9 cellular contexts compared by ENCODE assay signal in genomic region chr11:65380460-65381126, GRCh38. TPM values are rescaled to one million over a fixed set of nuclear protein-coding genes. Genes with fewer than 3 reads are reported as not detected.
DNase-seq lines count a peak whose midpoint lies in the region; ATAC-seq, FAIRE-seq and TF ChIP-seq lines count a peak whose summit lies in the region.
"Had no signal": no experiment of that assay in that cellular context is flagged by ENCODE, and none has a peak within 500 bp of the region (broad histone marks: within the 10 kb centered on the region; RNA-seq: fewer than 3 reads in every experiment).

No MANE protein-coding gene starts in this region.

- no peak for TF ChIP-seq CTCF in CD14-positive monocyte (IDR thresholded peaks at IDR 0.05)
- peak; percentile 33 for TF ChIP-seq CTCF in mucosa of descending colon (IDR thresholded peaks at IDR 0.05)

- H3K27ac Mint-ChIP-seq in CD14-positive monocyte: peak overlapping the region in 4 of 7 donors; percentile 99 to 100 (median 100)
- H3K27ac Mint-ChIP-seq in activated naive CD4-positive, alpha-beta T cell treated with anti-CD3 and anti-CD28 coated beads, Interleukin-2, amount 50 U/mL, for 72 hours: peak overlapping the region; percentile 99

- ATAC-seq in activated naive CD4-positive, alpha-beta T cell treated with anti-CD3 and anti-CD28 coated beads, Interleukin-2, amount 50 U/mL, for 72 hours: no peak
- ATAC-seq in mucosa of descending colon: peak; percentile 31

- peaks cover 47% of the 10 kb centered on the region for H3K4me1 Mint-ChIP-seq in CD14-positive monocyte

- H3K4me3 Mint-ChIP-seq in CD14-positive monocyte: peak overlapping the region in 1 of 2 donors; percentile 27

- H3K27me3 Mint-ChIP-seq in CD14-positive monocyte (ENCODE audit: low read depth in 3 of 3): peaks cover 0 to 2% (median 1%) of the 10 kb centered on the region in 3 donors

- intact Hi-C loops in CD14-positive monocyte (cut with micrococcal nuclease) (loop anchor here in 1 of 2 donors (5.0 kb wide), 2 partner anchors 37 to 127 kb away; no protein-coding TSS in a partner anchor), mucosa of descending colon (cut with DNase I, micrococcal nuclease) (no loop called here)

- peaks cover 3 to 5% of the 10 kb centered on the region in 2 donors for H3K36me3 Mint-ChIP-seq in CD14-positive monocyte
- no peaks in the 10 kb centered on the region for H3K36me3 Mint-ChIP-seq in activated naive CD4-positive, alpha-beta T cell treated with anti-CD3 and anti-CD28 coated beads, Interleukin-2, amount 50 U/mL, for 72 hours

- peak; percentile 84 for FAIRE-seq in GM12892 (lab: Jason Lieb, UNC)

- H3K9me3 ChIP-seq in mucosa of descending colon: no peaks in the 10 kb centered on the region

- no peak overlapping the region for H3K4me3 ChIP-seq in mucosa of descending colon

- peaks cover 0 to 3% (median 0%) of the 10 kb centered on the region in 7 donors for H3K9me3 Mint-ChIP-seq in CD14-positive monocyte
- no peaks in the 10 kb centered on the region for H3K9me3 Mint-ChIP-seq in activated naive CD4-positive, alpha-beta T cell treated with anti-CD3 and anti-CD28 coated beads, Interleukin-2, amount 50 U/mL, for 72 hours

- no peaks in the 10 kb centered on the region for H3K36me3 ChIP-seq in mucosa of descending colon (ENCODE audit: low read depth)

- peaks cover 41% of the 10 kb centered on the region for H3K4me1 ChIP-seq in mucosa of descending colon (ENCODE audit: low read depth)

- DNase-seq in CD14-positive monocyte (ENCODE audit: low spot score): no peak
- no peak for DNase-seq in GM12892 (ENCODE audit: insufficient read length)
- no peak for DNase-seq in activated naive CD4-positive, alpha-beta T cell treated with anti-CD3 and anti-CD28 coated beads, Interleukin-2, amount 50 U/mL, for 72 hours (ENCODE audit: low spot score in 2 of 2)
- peak in 2 of 3 donors; percentile 61 to 70 for DNase-seq in mucosa of descending colon
- DNase-seq in activated CD4-positive, CD25-positive, alpha-beta regulatory T cell treated with anti-CD3 and anti-CD28 coated beads, Interleukin-2, amount 50 U/mL, for 72 hours: no peak
- no peak for DNase-seq in NOMO-1 treated with dmso at 0.1 percent for 144 hours (lab: John Stamatoyannopoulos, UW; ENCODE audit: unreplicated experiment)
- no peak for DNase-seq in COLO829 (ENCODE audit: low spot score)
- DNase-seq in NCI-H2227 treated with DMSO at 0.1 percent for 48 hours (lab: John Stamatoyannopoulos, UW): no peak
- DNase-seq: activated CD4-positive, alpha-beta T cell treated with anti-CD3 and anti-CD28 coated beads, Interleukin-2, amount 50 U/mL, for 1 hour had no signal

- TF ChIP-seq POLR2A in GM12892 (IDR thresholded peaks at IDR 0.05; ENCODE audit: low read depth, low read length): no peak

RNA-seq across cellular contexts. Expression of gene SLC25A45, which starts 1.9 kb away (rescaled TPM):
- polyA plus RNA-seq in CD14-positive monocyte: 1 to 10 TPM; 3.7 to 4.1 TPM
- polyA plus RNA-seq in GM12892 (2012; ENCODE audit: missing spikeins): 17.9 TPM
- total RNA-seq in activated naive CD4-positive, alpha-beta T cell treated with anti-CD3 and anti-CD28 coated beads, Interleukin-2, amount 50 U/mL, for 72 hours: 10 to 100 TPM in 1 of 2 donors, 1 to 10 TPM in 1; 9.7 to 18.5 TPM
- 10 to 100 TPM in 2 of 3 donors, 1 to 10 TPM in 1; 8.0 to 10.5 (median 10.1) TPM for total RNA-seq in mucosa of descending colon

RNA-seq across cellular contexts. Expression of gene FRMD8, which starts 5.8 kb away (rescaled TPM):
- 10 to 100 TPM; 33.7 to 41.2 TPM for polyA plus RNA-seq in CD14-positive monocyte
- polyA plus RNA-seq in GM12892 (2012; ENCODE audit: missing spikeins): 11.2 TPM
- 10 to 100 TPM; 39.7 to 53.4 TPM for total RNA-seq in activated naive CD4-positive, alpha-beta T cell treated with anti-CD3 and anti-CD28 coated beads, Interleukin-2, amount 50 U/mL, for 72 hours
- 10 to 100 TPM; 27.1 to 44.1 (median 42.3) TPM for total RNA-seq in mucosa of descending colon

RNA-seq across cellular contexts. Expression of gene TIGD3, which starts 26.0 kb away (rescaled TPM):
- polyA plus RNA-seq in CD14-positive monocyte: 1 to 10 TPM; 2.8 to 3.7 TPM
- 0.40 TPM for polyA plus RNA-seq in GM12892 (2012; ENCODE audit: missing spikeins)
- total RNA-seq in activated naive CD4-positive, alpha-beta T cell treated with anti-CD3 and anti-CD28 coated beads, Interleukin-2, amount 50 U/mL, for 72 hours: 1 to 10 TPM in 1 of 2 donors, under 1 TPM in 1; 0.76 to 4.0 TPM
- total RNA-seq in mucosa of descending colon: under 1 TPM in 2 of 3 donors, not detected in 1; 0.14 to 0.53 TPM

RNA-seq across cellular contexts. Expression of gene NEAT1, which starts 42.0 kb away (rescaled TPM):
- 1 to 10 TPM in 1 of 2 donors, under 1 TPM in 1; 0.90 to 1.3 TPM for polyA plus RNA-seq in CD14-positive monocyte
- polyA plus RNA-seq in GM12892 (2012; ENCODE audit: missing spikeins): 678 TPM
- total RNA-seq in activated naive CD4-positive, alpha-beta T cell treated with anti-CD3 and anti-CD28 coated beads, Interleukin-2, amount 50 U/mL, for 72 hours: 1,000 to 10,000 TPM in 1 of 2 donors, 100 to 1,000 TPM in 1; 836 to 2,329 TPM
- 1,000 to 10,000 TPM; 1,133 to 1,409 (median 1,237) TPM for total RNA-seq in mucosa of descending colon

RNA-seq across cellular contexts. Expression of gene DPF2, which starts 46.9 kb away (rescaled TPM):
- 10 to 100 TPM; 35.7 to 39.0 TPM for polyA plus RNA-seq in CD14-positive monocyte
- polyA plus RNA-seq in GM12892 (2012; ENCODE audit: missing spikeins): 30.6 TPM
- total RNA-seq in activated naive CD4-positive, alpha-beta T cell treated with anti-CD3 and anti-CD28 coated beads, Interleukin-2, amount 50 U/mL, for 72 hours: 10 to 100 TPM; 75.3 to 79.4 TPM
- 10 to 100 TPM; 32.8 to 62.9 (median 35.5) TPM for total RNA-seq in mucosa of descending colon

Comparison
In these comparisons a context has a peak if more than half of its experiments do, and no peak if none do; other contexts are left out.
1. DNase-seq: peak in mucosa of descending colon (2 of 3); none in CD14-positive monocyte (single experiment), GM12892 (single experiment), activated naive CD4-positive, alpha-beta T cell treated with anti-CD3 and anti-CD28 coated beads, Interleukin-2, amount 50 U/mL, for 72 hours (0 of 2), activated CD4-positive, CD25-positive, alpha-beta regulatory T cell treated with anti-CD3 and anti-CD28 coated beads, Interleukin-2, amount 50 U/mL, for 72 hours (single experiment), NOMO-1 treated with dmso at 0.1 percent for 144 hours (single experiment), COLO829 (single experiment) and NCI-H2227 treated with DMSO at 0.1 percent for 48 hours (single experiment).